18 cellular contexts compared by ENCODE assay signal in the genomic region with DNA sequence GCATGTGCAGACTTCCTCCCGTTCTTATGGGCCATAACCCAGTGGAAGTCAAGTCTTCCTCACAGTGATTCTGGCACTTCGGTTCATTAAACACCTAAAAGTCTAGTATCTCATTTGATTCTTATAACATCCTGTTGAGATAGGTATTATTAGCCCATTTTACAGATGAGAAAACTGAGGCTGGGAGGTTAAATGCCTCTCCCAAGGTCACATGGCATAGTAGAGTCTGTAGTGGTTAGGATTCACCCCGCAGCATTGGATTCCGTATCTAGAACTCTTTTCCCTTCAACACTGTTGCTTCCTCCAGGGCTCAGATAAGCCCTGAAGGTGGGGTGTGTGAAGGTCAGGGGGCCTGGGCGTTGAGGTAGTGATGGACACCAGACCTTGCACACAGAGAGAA.
"Had no signal": no experiment of that assay in that cellular context is flagged by ENCODE, and none has a peak within 500 bp of the region (broad histone marks: within the 10 kb centered on the region; RNA-seq: fewer than 3 reads in every experiment).

No MANE protein-coding gene starts in this region.

- DNase-seq: activated CD4-positive, alpha-beta memory T cell treated with anti-CD3 and anti-CD28 coated beads for 36 hours; activated CD4-positive, alpha-beta T cell treated with anti-CD3 and anti-CD28 coated beads, Interleukin-2, amount 10 ng/mL, durations not matched to agents 7 days and 5 days; activated CD4-positive, CD25-positive, alpha-beta regulatory T cell; activated CD8-positive, alpha-beta memory T cell treated with anti-CD3 and anti-CD28 coated beads for 24 hours; activated naive CD4-positive, alpha-beta T cell; activated T-cell treated with anti-CD3 and anti-CD28 coated beads, Interleukin-2, amount 50 U/mL, for 4 hours; body of pancreas; KG1; NCI-H1048; NCI-H1417; NCI-H1930; NCI-H2171 treated with DMSO at 0.1 percent for 48 hours; NCI-H226; NCI-H526; NCI-H82; T-helper 1 cell had no signal

- H3K27me3 ChIP-seq: ascending aorta, body of pancreas had no signal

- H3K27ac ChIP-seq: ascending aorta, body of pancreas, VCaP had no signal
